ENCODE assay signal across 15 cellular contexts in the genomic region with DNA sequence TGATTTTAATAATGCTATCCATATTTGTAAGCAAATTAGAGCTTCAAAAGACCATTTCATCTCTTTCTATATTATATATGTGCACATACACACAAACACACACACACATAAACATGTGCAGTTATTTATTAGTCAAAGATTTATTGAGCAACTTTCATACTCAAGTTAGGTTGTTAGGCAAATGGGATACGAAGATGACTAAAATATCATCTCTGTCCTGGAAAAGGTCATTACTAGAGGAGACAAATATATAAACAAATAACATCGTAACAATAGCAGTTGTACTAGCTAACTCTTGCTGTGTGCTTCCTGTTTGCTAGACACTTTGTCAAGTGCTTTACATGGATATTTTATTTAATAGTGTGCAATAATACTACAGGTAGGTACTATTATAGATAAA.
DNase-seq lines count a peak whose midpoint lies in the region; ATAC-seq and TF ChIP-seq lines count a peak whose summit lies in the region.
"Had no signal": no experiment of that assay in that cellular context is flagged by ENCODE, and none has a peak within 500 bp of the region (broad histone marks: within the 10 kb centered on the region; RNA-seq: fewer than 3 reads in every experiment).

No MANE protein-coding gene starts in this region.

- H2AFZ ChIP-seq in smooth muscle cell (ENCODE audit: low read depth): peak overlapping the region; percentile 7

- H3K4me2 ChIP-seq in smooth muscle cell: no peak overlapping the region
- H3K4me2 ChIP-seq: BLaER1 had no signal

- H3F3A ChIP-seq in smooth muscle cell (ENCODE audit: low read depth): no peaks in the 10 kb centered on the region

- intact Hi-C loops in CD14-positive monocyte (cut with micrococcal nuclease): no loop called here
- intact Hi-C loops in left colon (cut with DNase I, micrococcal nuclease): no loop called here

- peak overlapping the region; percentile 15 to 88 (median 79) for H3K27ac Mint-ChIP-seq in CD14-positive monocyte
- H3K27ac Mint-ChIP-seq: CD4-positive, CD25-positive, alpha-beta regulatory T cell; HFFc6 had no signal

- no peak for ATAC-seq in left colon
- no peak for ATAC-seq in HG03442 (IDR thresholded peaks at IDR 0.05; ENCODE audit: unreplicated experiment)
- ATAC-seq: GM12878 had no signal

- H3K9me3 ChIP-seq in smooth muscle cell (replicated peaks; ENCODE audit: low read depth): no peaks in the 10 kb centered on the region
- H3K9me3 ChIP-seq: BLaER1, HAP-1 had no signal

- H3K4me3 ChIP-seq in fibroblast of mammary gland (ENCODE audit: control insufficient read depth, low read depth, low read length) (no peak overlapping the region), smooth muscle cell (no peak overlapping the region)
- H3K4me3 ChIP-seq: BLaER1, GM12878, HAP-1 had no signal

- H3K4me1 Mint-ChIP-seq in CD14-positive monocyte: peaks cover 9% of the 10 kb centered on the region
- H3K4me1 Mint-ChIP-seq: CD4-positive, CD25-positive, alpha-beta regulatory T cell had no signal

- no peak overlapping the region for H3K27ac ChIP-seq in smooth muscle cell (ENCODE audit: low read depth)
- H3K27ac ChIP-seq: BLaER1, HL-60 had no signal

- TF ChIP-seq CTCF in CD14-positive monocyte (IDR thresholded peaks at IDR 0.05): no peak
- TF ChIP-seq CTCF in fibroblast of mammary gland (conservative IDR thresholded peaks at IDR 0.05; ENCODE audit: control insufficient read depth, insufficient read depth, low read depth, low read length): no peak
- TF ChIP-seq CTCF in smooth muscle cell (IDR thresholded peaks at IDR 0.05; ENCODE audit: borderline replicate concordance, insufficient read depth, poor library complexity, severe bottlenecking): no peak

- no peaks in the 10 kb centered on the region for H3K27me3 ChIP-seq in smooth muscle cell (ENCODE audit: low read depth)
- H3K27me3 ChIP-seq: BLaER1 had no signal

- H4K20me1 ChIP-seq in smooth muscle cell (ENCODE audit: low read depth): no peaks in the 10 kb centered on the region
- H4K20me1 ChIP-seq: BLaER1 had no signal

- H3K4me1 ChIP-seq in smooth muscle cell (ENCODE audit: low read depth): no peaks in the 10 kb centered on the region
- H3K4me1 ChIP-seq: BLaER1, HAP-1 had no signal

- WGBS in smooth muscle cell (ENCODE audit: low lambda C conversion rate): 64% methylated on average over 2 of the region's 2 CpGs

- peaks cover 0 to 2% (median 1%) of the 10 kb centered on the region in 3 donors for H3K27me3 Mint-ChIP-seq in CD14-positive monocyte (ENCODE audit: low read depth in 3 of 3)

- no peaks in the 10 kb centered on the region for H3K36me3 ChIP-seq in smooth muscle cell (ENCODE audit: low read depth)
- H3K36me3 ChIP-seq: BLaER1, HAP-1 had no signal

- H3K36me3 Mint-ChIP-seq in CD14-positive monocyte: no peaks in the 10 kb centered on the region
- H3K36me3 Mint-ChIP-seq: CD4-positive, CD25-positive, alpha-beta regulatory T cell had no signal

- no peaks in the 10 kb centered on the region for H3K79me2 ChIP-seq in smooth muscle cell (ENCODE audit: low read depth)

- H3K9me3 Mint-ChIP-seq in CD14-positive monocyte: no peaks in the 10 kb centered on the region
- H3K9me3 Mint-ChIP-seq: HFFc6 had no signal

- H3K9ac ChIP-seq in smooth muscle cell (ENCODE audit: low read depth): no peak overlapping the region
- H3K9ac ChIP-seq: BLaER1 had no signal

- no peak overlapping the region for H3K4me3 Mint-ChIP-seq in CD14-positive monocyte
- H3K4me3 Mint-ChIP-seq: CD4-positive, CD25-positive, alpha-beta regulatory T cell; HFFc6 had no signal

- no peak for DNase-seq in CD14-positive monocyte (ENCODE audit: low spot score)
- DNase-seq in M059J (ENCODE audit: low read depth): peak; percentile 36
- peak; percentile 52 for DNase-seq in fibroblast of mammary gland (ENCODE audit: low read depth)
- no peak for DNase-seq in smooth muscle cell (lab: John Stamatoyannopoulos, UW; ENCODE audit: unreplicated experiment)
- no peak for DNase-seq in amygdala (lab: John Stamatoyannopoulos, UW)
- no peak for DNase-seq in left colon
- DNase-seq: Calu3; CD4-positive, CD25-positive, alpha-beta regulatory T cell; DMS 273 treated with DMSO at 0.1 percent for 48 hours had no signal

Comparison
In these comparisons a context has a peak if more than half of its experiments do, and no peak if none do; other contexts are left out.
1. DNase-seq: peak in M059J (single experiment) and fibroblast of mammary gland (single experiment); none in CD14-positive monocyte (single experiment), smooth muscle cell (single experiment), amygdala (0 of 56) and left colon (0 of 2).